ENCODE assay signal across 11 cellular contexts in genomic region chr22:24154826-24155225, GRCh38. TPM values are rescaled to one million over a fixed set of nuclear protein-coding genes. Genes with fewer than 3 reads are reported as not detected.
DNase-seq lines count a peak whose midpoint lies in the region; TF ChIP-seq lines count a peak whose summit lies in the region.
"Had no signal": no experiment of that assay in that cellular context is flagged by ENCODE, and none has a peak within 500 bp of the region (broad histone marks: within the 10 kb centered on the region; RNA-seq: fewer than 3 reads in every experiment).

No MANE protein-coding gene starts in this region.

- H3K36me3 ChIP-seq in CD8-positive, alpha-beta memory T cell (ENCODE audit: insufficient read depth, low read length) = peaks cover under 1% of the 10 kb centered on the region
- no peaks in the 10 kb centered on the region for H3K36me3 ChIP-seq in Karpas-422 (ENCODE audit: insufficient read depth, low read length)
- peaks cover 1% of the 10 kb centered on the region for H3K36me3 ChIP-seq in effector memory CD4-positive, alpha-beta T cell (ENCODE audit: control insufficient read depth, insufficient read depth, low read length)
- no peaks in the 10 kb centered on the region for H3K36me3 ChIP-seq in sigmoid colon
- no peaks in the 10 kb centered on the region for H3K36me3 ChIP-seq in PC-9 (ENCODE audit: low read depth)

- peak overlapping the region; percentile 94 for H3K4me3 ChIP-seq in CD8-positive, alpha-beta memory T cell (ENCODE audit: low read length)
- H3K4me3 ChIP-seq in Karpas-422 (ENCODE audit: low read length) = peak overlapping the region; percentile 78; the same call in 1 of the 2 replicates
- peak overlapping the region; percentile 76 for H3K4me3 ChIP-seq in effector memory CD4-positive, alpha-beta T cell (ENCODE audit: insufficient read depth, low read depth, low read length, poor library complexity, severe bottlenecking)
- H3K4me3 ChIP-seq in sigmoid colon = no peak overlapping the region
- no peak overlapping the region for H3K4me3 ChIP-seq in PC-9

- no peak for DNase-seq in CD8-positive, alpha-beta memory T cell
- DNase-seq in Karpas-422 (no peak), sigmoid colon (no peak), PC-9 (no peak), NCI-H146 (lab: John Stamatoyannopoulos, UW) (no peak), germinal center (ENCODE audit: low spot score) (no peak)
- no peak for DNase-seq in effector memory CD4-positive, alpha-beta T cell
- no peak for DNase-seq in activated CD4-positive, CD25-positive, alpha-beta regulatory T cell treated with anti-CD3 and anti-CD28 coated beads, Interleukin-2, amount 50 U/mL, for 72 hours
- DNase-seq: Caco-2, Right ventricle myocardium superior had no signal

- H3K27ac Mint-ChIP-seq in CD8-positive, alpha-beta memory T cell = peak overlapping the region; percentile 82 to 98 (median 96)
- H3K27ac Mint-ChIP-seq: mesothelial cell of epicardium had no signal

- 89 to 92% methylated on average over 5 of the region's 5 CpGs for WGBS in sigmoid colon, 2 donors

- H3K36me3 Mint-ChIP-seq in CD8-positive, alpha-beta memory T cell = peaks cover 0 to 14% (median 0%) of the 10 kb centered on the region in 3 donors
- H3K36me3 Mint-ChIP-seq: mesothelial cell of epicardium had no signal

- BruUV-seq in PC-9 (replicated peaks; lab: Mats Ljungman, UMichigan) = no TSS peak

- H3K4me2 ChIP-seq in Karpas-422 (ENCODE audit: low read depth, low read length, poor library complexity, severe bottlenecking) (peak overlapping the region; percentile 91), PC-9 (no peak overlapping the region)

- no peaks in the 10 kb centered on the region for H3K27me3 ChIP-seq in CD8-positive, alpha-beta memory T cell (ENCODE audit: insufficient read depth, low read length, poor library complexity, severe bottlenecking)
- H3K27me3 ChIP-seq in Karpas-422 (ENCODE audit: low read length) (no peaks in the 10 kb centered on the region), sigmoid colon (no peaks in the 10 kb centered on the region), PC-9 (ENCODE audit: insufficient read depth, low read depth) (no peaks in the 10 kb centered on the region)
- no peaks in the 10 kb centered on the region for H3K27me3 ChIP-seq in effector memory CD4-positive, alpha-beta T cell (replicated peaks; ENCODE audit: control insufficient read depth, insufficient read depth, low read length, poor library complexity, severe bottlenecking)

- H3K4me1 Mint-ChIP-seq in CD8-positive, alpha-beta memory T cell = peaks cover 64 to 82% (median 65%) of the 10 kb centered on the region in 3 donors

- no peaks in the 10 kb centered on the region for H3K9me3 Mint-ChIP-seq in CD8-positive, alpha-beta memory T cell
- H3K9me3 Mint-ChIP-seq: mesothelial cell of epicardium had no signal

- H4K20me1 ChIP-seq in Karpas-422 (ENCODE audit: insufficient read depth, low read depth, low read length) (no peaks in the 10 kb centered on the region), PC-9 (ENCODE audit: insufficient read depth) (no peaks in the 10 kb centered on the region)

- TF ChIP-seq POLR2A in sigmoid colon (IDR thresholded peaks at IDR 0.05) = no peak

- peaks cover 7% of the 10 kb centered on the region; the same call in 1 of the 2 replicates for H3F3A ChIP-seq in PC-9 (ENCODE audit: insufficient read depth, low read depth)

- peaks cover 0 to 3% of the 10 kb centered on the region in 2 donors for H3K27me3 Mint-ChIP-seq in CD8-positive, alpha-beta memory T cell

- no peak for TF ChIP-seq CTCF in sigmoid colon (IDR thresholded peaks at IDR 0.05)
- TF ChIP-seq CTCF in PC-9 (conservative IDR thresholded peaks at IDR 0.05) = no peak

- H3K9me2 ChIP-seq in Karpas-422 (replicated peaks; ENCODE audit: insufficient read depth, low read length) (no peaks in the 10 kb centered on the region), PC-9 (ENCODE audit: insufficient read depth) (no peaks in the 10 kb centered on the region)

- H3K4me3 Mint-ChIP-seq in CD8-positive, alpha-beta memory T cell = peak overlapping the region; percentile 80 to 99 (median 86)

- H3K9me3 ChIP-seq in CD8-positive, alpha-beta memory T cell (ENCODE audit: low read length) = no peaks in the 10 kb centered on the region
- H3K9me3 ChIP-seq in Karpas-422 (ENCODE audit: low read length) = no peaks in the 10 kb centered on the region
- no peaks in the 10 kb centered on the region for H3K9me3 ChIP-seq in effector memory CD4-positive, alpha-beta T cell (ENCODE audit: control insufficient read depth, low read length)
- no peaks in the 10 kb centered on the region for H3K9me3 ChIP-seq in sigmoid colon
- H3K9me3 ChIP-seq in PC-9 (ENCODE audit: insufficient read depth, low read depth) = no peaks in the 10 kb centered on the region
- H3K9me3 ChIP-seq: Caco-2 had no signal

- H3K4me1 ChIP-seq in CD8-positive, alpha-beta memory T cell (ENCODE audit: insufficient read depth, low read length) = peaks cover 69% of the 10 kb centered on the region
- H3K4me1 ChIP-seq in Karpas-422 (ENCODE audit: low read length) = peaks cover 46% of the 10 kb centered on the region
- peaks cover 62% of the 10 kb centered on the region for H3K4me1 ChIP-seq in effector memory CD4-positive, alpha-beta T cell (ENCODE audit: control insufficient read depth, insufficient read depth, low read length, poor library complexity, severe bottlenecking)
- H3K4me1 ChIP-seq in sigmoid colon = peaks cover 0 to 46% (median 41%) of the 10 kb centered on the region in 4 donors
- H3K4me1 ChIP-seq in PC-9 (replicated peaks; ENCODE audit: insufficient read depth) = peaks cover 14% of the 10 kb centered on the region
- H3K4me1 ChIP-seq: Caco-2 had no signal

- intact Hi-C loops in sigmoid colon (cut with DNase I) (loop anchor here (2.0 kb wide), 1 partner anchor 48 kb away; no protein-coding TSS in a partner anchor), PC-9 (cut with micrococcal nuclease; ENCODE audit: unreplicated experiment) (no loop called here)

- peaks cover 31% of the 10 kb centered on the region for H3K79me2 ChIP-seq in Karpas-422 (ENCODE audit: low read length)
- H3K79me2 ChIP-seq in PC-9 (ENCODE audit: low read depth) = no peaks in the 10 kb centered on the region

- peak overlapping the region; percentile 94 for H3K9ac ChIP-seq in Karpas-422 (ENCODE audit: low read length)

- CTCF ChIA-PET in CD8-positive, alpha-beta memory T cell (lab: Charles Lee) = interaction anchor here (0.9 to 6.8 kb wide), 5 partner anchors 10 to 144 kb away, joined by 3 to 222 read pairs (median 33); partner anchors contain the start of gene CABIN1
- CTCF ChIA-PET in PC-9 (lab: Charles Lee) = interaction anchor here (0.7 kb wide), 1 partner anchor 16 kb away, joined by 14 read pairs; no protein-coding TSS in a partner anchor

- POLR2A ChIA-PET in CD8-positive, alpha-beta memory T cell (lab: Charles Lee) = interaction anchor here (4.3 kb wide), 1 partner anchor 8 kb away, joined by 25 read pairs; no protein-coding TSS in a partner anchor
- POLR2A ChIA-PET in PC-9 (lab: Charles Lee; ENCODE audit: unreplicated experiment) = no interaction called here

- peak overlapping the region; percentile 40 for H3K27ac ChIP-seq in CD8-positive, alpha-beta memory T cell (ENCODE audit: low read depth, low read length)
- H3K27ac ChIP-seq in Karpas-422 (ENCODE audit: low read length) = peak overlapping the region; percentile 93; the same call in 1 of the 2 replicates
- H3K27ac ChIP-seq in effector memory CD4-positive, alpha-beta T cell (ENCODE audit: insufficient read depth, low read length, poor library complexity, severe bottlenecking) = peak overlapping the region; percentile 58
- H3K27ac ChIP-seq in sigmoid colon = peak overlapping the region; percentile 85 to 96 (median 92)
- no peak overlapping the region for H3K27ac ChIP-seq in PC-9

- H2AFZ ChIP-seq in Karpas-422 (ENCODE audit: low read length) (no peak overlapping the region), PC-9 (no peak overlapping the region)

- TF ChIP-seq EP300 in sigmoid colon (IDR thresholded peaks at IDR 0.05) = no peak

RNA-seq across cellular contexts. Expression of gene SUSD2, which starts 26.5 kb away (rescaled TPM):
- under 1 TPM; 0.31 to 0.48 TPM for total RNA-seq in CD8-positive, alpha-beta memory T cell
- polyA plus RNA-seq in CD8-positive, alpha-beta memory T cell = not detected
- 0.14 and 0.26 TPM in 2 replicates for total RNA-seq in Karpas-422 (2014; rRNA removed; shearing (Covaris generic); ENCODE audit: low replicate concordance)
- 1 to 10 TPM; 1.2 to 8.6 (median 3.8) TPM for total RNA-seq in sigmoid colon
- polyA plus RNA-seq in sigmoid colon = 1 to 10 TPM in 1 of 3 donors, not detected in 2; 2.6 TPM
- 5.5 and 5.7 TPM in 2 replicates for total RNA-seq in PC-9 (2021)

Comparison
In these comparisons a context has a peak if more than half of its experiments do, and no peak if none do; other contexts are left out.
1. H3K4me3 ChIP-seq: peak in CD8-positive, alpha-beta memory T cell (single experiment), Karpas-422 (single experiment) and effector memory CD4-positive, alpha-beta T cell (single experiment); none in sigmoid colon (0 of 4) and PC-9 (single experiment).